In the genomic region with DNA sequence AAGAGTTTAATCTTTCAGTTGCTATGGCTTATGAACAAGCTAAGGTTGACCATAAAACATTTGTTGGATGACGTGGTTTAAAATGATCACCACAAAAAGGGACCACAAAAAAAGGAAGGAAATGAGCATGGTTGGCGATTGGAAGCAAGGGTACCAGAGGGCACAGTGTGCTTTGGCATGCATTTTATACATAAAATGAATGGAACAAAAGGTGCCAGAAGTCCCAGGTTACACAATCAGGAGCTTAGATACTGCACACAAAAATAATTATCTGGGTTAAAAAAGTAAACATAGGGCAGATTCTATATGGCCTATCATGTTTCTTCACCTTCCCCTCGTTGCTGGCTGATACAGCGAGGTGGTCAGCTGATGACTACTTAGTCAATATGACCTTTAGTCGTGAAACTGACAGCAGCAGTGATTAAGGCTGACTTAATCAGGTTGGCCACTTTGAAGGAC, we compare ENCODE assay signal across 9 cellular contexts. TPM values are rescaled to one million over a fixed set of nuclear protein-coding genes. Genes with fewer than 3 reads are reported as not detected.
DNase-seq lines count a peak whose midpoint lies in the region; ATAC-seq and TF ChIP-seq lines count a peak whose summit lies in the region.
"Had no signal": no experiment of that assay in that cellular context is flagged by ENCODE, and none has a peak within 500 bp of the region (broad histone marks: within the 10 kb centered on the region; RNA-seq: fewer than 3 reads in every experiment).

No MANE protein-coding gene starts in this region.

- H3K36me3 ChIP-seq in lower lobe of right lung = peaks cover 68% of the 10 kb centered on the region
- peaks cover 0 to 41% of the 10 kb centered on the region in 2 donors for H3K36me3 ChIP-seq in vagina

- DNase-seq in EH (ENCODE audit: low read depth) = peak; percentile 66
- no peak for DNase-seq in lower lobe of right lung
- no peak for DNase-seq in vagina (ENCODE audit: extremely low spot score in 2 of 2)
- DNase-seq in inferior parietal cortex (ENCODE audit: extremely low spot score) = no peak

- ATAC-seq in HG03565 (IDR thresholded peaks at IDR 0.05; ENCODE audit: unreplicated experiment) (peak; percentile 37), lower lobe of right lung (peak; percentile 27 to 39), GM21825 (IDR thresholded peaks at IDR 0.05; ENCODE audit: unreplicated experiment) (no peak), HG03045 (IDR thresholded peaks at IDR 0.05; ENCODE audit: unreplicated experiment) (no peak)
- ATAC-seq in activated T-helper 17 cell treated with anti-CD3 and anti-CD28 coated beads, Interleukin-2, amount 50 U/mL, for 72 hours (replicated peaks) = peak; percentile 86

- H3K9me3 ChIP-seq in lower lobe of right lung (no peaks in the 10 kb centered on the region), vagina (no peaks in the 10 kb centered on the region)

- peak overlapping the region; percentile 48 for H3K27ac Mint-ChIP-seq in activated T-helper 17 cell treated with anti-CD3 and anti-CD28 coated beads, Interleukin-2, amount 50 U/mL, for 72 hours

- TF ChIP-seq CTCF in lower lobe of right lung (IDR thresholded peaks at IDR 0.05) (no peak), vagina (IDR thresholded peaks at IDR 0.05) (no peak)

- H3K9me3 Mint-ChIP-seq in activated T-helper 17 cell treated with anti-CD3 and anti-CD28 coated beads, Interleukin-2, amount 50 U/mL, for 72 hours = no peaks in the 10 kb centered on the region

- TF ChIP-seq POLR2A in vagina (IDR thresholded peaks at IDR 0.05) = no peak

- H3K4me3 Mint-ChIP-seq in activated T-helper 17 cell treated with anti-CD3 and anti-CD28 coated beads, Interleukin-2, amount 50 U/mL, for 72 hours = no peak overlapping the region

- no peaks in the 10 kb centered on the region for H3K27me3 Mint-ChIP-seq in activated T-helper 17 cell treated with anti-CD3 and anti-CD28 coated beads, Interleukin-2, amount 50 U/mL, for 72 hours

- H3K4me3 ChIP-seq in lower lobe of right lung = no peak overlapping the region
- H3K4me3 ChIP-seq in vagina = no peak overlapping the region
- H3K4me3 ChIP-seq: skin epidermis had no signal

- intact Hi-C loops in lower lobe of right lung (cut with DNase I) = no loop called here
- intact Hi-C loops in vagina (cut with DNase I) = no loop called here

- H3K4me1 ChIP-seq in lower lobe of right lung = peaks cover 10% of the 10 kb centered on the region
- H3K4me1 ChIP-seq in vagina = peaks cover 12% of the 10 kb centered on the region

- H3K36me3 Mint-ChIP-seq in activated T-helper 17 cell treated with anti-CD3 and anti-CD28 coated beads, Interleukin-2, amount 50 U/mL, for 72 hours (ENCODE audit: low read depth) = peaks cover 83% of the 10 kb centered on the region

- no peaks in the 10 kb centered on the region for H3K27me3 ChIP-seq in lower lobe of right lung (ENCODE audit: low read depth)
- H3K27me3 ChIP-seq in vagina = no peaks in the 10 kb centered on the region

- H3K27ac ChIP-seq in lower lobe of right lung = no peak overlapping the region
- no peak overlapping the region for H3K27ac ChIP-seq in vagina
- H3K27ac ChIP-seq: skin epidermis had no signal

- H3K4me1 Mint-ChIP-seq in activated T-helper 17 cell treated with anti-CD3 and anti-CD28 coated beads, Interleukin-2, amount 50 U/mL, for 72 hours = peaks cover 10% of the 10 kb centered on the region

RNA-seq across cellular contexts. Expression of gene ZC3H14, which starts 50.7 kb away (rescaled TPM):
- total RNA-seq in activated T-helper 17 cell treated with anti-CD3 and anti-CD28 coated beads, Interleukin-2, amount 50 U/mL, for 72 hours = 10 to 100 TPM; 33.5 to 48.3 TPM
- total RNA-seq in lower lobe of right lung (67.3 TPM), vagina (58.4 TPM)

RNA-seq across cellular contexts. Expression of gene PTPN21, which starts 58.8 kb away (rescaled TPM):
- not detected for total RNA-seq in activated T-helper 17 cell treated with anti-CD3 and anti-CD28 coated beads, Interleukin-2, amount 50 U/mL, for 72 hours
- total RNA-seq in lower lobe of right lung (47.6 TPM), vagina (15.2 TPM)

Comparison
In these comparisons a context has a peak if more than half of its experiments do, and no peak if none do; other contexts are left out.
1. ATAC-seq: peak in HG03565 (single experiment), activated T-helper 17 cell treated with anti-CD3 and anti-CD28 coated beads, Interleukin-2, amount 50 U/mL, for 72 hours (single experiment) and lower lobe of right lung (2 of 2); none in GM21825 (single experiment) and HG03045 (single experiment).
2. RNA of gene PTPN21, which starts 58.8 kb away (total RNA-seq): 47.6 TPM in lower lobe of right lung (single experiment) and 15.2 TPM in vagina (single experiment); not detected in activated T-helper 17 cell treated with anti-CD3 and anti-CD28 coated beads, Interleukin-2, amount 50 U/mL, for 72 hours; every median in the first group is over 10 times any median in the second.